Comparison of ENCODE assay signal across 1 cellular context in the genomic region with DNA sequence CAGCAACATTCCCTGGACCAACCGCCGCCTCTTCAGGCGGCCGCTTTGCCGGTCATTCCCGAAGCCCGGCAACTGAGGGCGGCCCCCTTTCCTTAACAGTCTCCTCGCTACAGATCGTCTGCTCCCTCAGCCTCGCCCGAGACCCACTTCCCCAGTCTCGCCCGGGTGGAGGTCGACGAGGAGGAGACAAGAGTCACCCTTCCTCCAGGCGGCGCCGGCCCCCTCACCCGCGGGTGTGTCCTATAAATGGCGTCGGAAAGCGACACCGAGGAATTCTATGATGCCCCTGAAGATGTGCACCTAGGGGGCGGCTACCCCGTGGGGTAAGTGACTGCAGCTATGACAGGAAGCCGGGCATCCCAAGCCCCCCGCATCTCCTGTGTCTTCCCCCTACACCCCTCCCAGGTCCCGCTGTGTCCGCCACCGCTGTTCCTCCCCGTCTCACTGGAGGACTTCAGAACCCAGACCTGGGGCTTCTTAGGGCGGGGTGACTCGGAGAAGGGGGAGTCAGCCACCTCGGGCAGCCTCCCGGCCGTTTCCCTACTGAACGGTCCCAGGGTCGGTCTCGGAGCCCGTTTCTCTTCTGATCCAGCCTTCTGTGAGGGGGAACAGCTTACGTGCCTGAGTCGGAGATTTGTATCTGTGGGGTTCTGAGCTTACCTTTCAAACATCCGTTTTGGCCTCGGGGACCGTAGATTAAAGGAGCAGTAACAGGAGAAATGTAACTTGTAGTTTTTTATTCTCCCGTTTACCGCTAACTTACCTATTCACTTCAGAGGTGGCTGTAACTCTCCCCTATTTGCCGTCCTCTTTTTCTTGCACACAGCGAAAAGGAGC.
TF ChIP-seq lines count a peak whose summit lies in the region.

No MANE protein-coding gene starts in this region.

TF ChIP-seq in K562, 482 proteins besides CTCF, POLR2A, EP300 and RAD21 (continued from another document):
- TF ChIP-seq, protein P1, sequence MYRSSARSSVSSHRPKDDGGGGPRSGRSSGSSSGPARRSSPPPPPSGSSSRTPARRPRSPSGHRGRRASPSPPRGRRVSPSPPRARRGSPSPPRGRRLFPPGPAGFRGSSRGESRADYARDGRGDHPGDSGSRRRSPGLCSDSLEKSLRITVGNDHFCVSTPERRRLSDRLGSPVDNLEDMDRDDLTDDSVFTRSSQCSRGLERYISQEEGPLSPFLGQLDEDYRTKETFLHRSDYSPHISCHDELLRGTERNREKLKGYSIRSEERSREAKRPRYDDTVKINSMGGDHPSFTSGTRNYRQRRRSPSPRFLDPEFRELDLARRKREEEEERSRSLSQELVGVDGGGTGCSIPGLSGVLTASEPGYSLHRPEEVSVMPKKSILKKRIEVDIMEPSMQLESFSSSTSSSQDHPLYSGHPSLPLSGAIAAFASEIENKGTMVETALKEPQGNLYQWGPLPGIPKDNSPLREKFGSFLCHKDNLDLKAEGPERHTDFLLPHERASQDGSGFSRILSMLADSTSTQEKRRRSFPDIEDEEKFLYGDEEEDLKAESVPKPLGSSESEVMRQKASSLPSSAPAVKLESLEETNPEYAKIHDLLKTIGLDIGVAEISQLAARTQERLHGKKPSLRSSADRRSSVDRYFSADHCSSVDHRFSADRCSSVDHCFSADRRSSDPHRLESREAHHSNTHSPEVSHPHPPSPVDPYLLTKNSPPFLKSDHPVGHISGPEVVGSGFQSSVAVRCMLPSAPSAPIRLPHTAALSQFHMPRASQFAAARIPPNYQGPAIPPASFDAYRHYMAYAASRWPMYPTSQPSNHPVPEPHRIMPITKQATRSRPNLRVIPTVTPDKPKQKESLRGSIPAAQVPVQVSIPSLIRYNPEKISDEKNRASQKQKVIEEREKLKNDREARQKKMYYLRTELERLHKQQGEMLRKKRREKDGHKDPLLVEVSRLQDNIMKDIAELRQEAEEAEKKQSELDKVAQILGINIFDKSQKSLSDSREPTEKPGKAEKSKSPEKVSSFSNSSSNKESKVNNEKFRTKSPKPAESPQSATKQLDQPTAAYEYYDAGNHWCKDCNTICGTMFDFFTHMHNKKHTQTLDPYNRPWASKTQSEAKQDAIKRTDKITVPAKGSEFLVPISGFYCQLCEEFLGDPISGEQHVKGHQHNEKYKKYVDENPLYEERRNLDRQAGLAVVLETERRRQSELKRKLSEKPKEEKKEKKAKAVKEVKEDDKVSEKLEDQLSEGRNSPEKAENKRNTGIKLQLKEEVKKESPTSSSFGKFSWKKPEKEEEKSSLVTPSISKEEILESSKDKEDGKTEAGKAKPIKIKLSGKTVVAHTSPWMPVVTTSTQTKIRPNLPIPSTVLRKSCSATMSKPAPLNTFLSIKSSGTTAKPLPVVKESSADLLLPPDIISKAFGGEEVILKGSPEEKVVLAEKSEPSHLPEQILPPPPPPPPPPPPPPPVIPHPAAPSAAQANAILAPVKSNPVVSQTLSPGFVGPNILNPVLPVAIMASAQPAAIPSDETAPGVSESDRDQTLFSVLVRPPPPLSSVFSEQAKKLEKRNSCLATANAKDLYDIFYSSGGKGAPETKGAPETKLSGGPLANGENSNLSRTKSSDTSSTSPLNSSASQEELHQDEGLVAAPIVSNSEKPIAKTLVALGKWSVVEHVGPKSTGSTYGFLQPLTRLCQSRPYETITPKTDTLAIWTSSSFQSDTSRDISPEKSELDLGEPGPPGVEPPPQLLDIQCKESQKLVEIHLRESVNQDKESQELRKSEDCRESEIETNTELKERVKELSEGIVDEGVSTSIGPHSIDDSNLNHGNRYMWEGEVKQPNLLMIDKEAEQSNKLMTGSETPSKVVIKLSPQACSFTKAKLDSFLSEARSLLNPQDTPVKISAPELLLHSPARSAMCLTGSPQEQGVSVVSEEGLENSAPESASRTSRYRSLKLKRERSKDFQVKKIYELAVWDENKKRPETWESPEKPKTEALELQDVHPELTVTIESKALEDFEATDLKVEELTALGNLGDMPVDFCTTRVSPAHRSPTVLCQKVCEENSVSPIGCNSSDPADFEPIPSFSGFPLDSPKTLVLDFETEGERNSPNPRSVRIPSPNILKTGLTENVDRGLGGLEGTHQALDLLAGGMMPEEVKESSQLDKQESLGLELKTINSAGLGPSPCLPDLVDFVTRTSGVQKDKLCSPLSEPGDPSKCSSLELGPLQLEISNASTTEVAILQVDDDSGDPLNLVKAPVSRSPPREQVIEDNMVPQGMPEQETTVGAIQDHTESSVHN (IDR thresholded peaks at IDR 0.05; ENCODE audit: borderline replicate concordance in 1 of 2, low read depth in 1 of 2) = no peak
- TF ChIP-seq CTBP1 (IDR thresholded peaks at IDR 0.05; ENCODE audit: borderline replicate concordance) (peak; percentile 30; the same call in 1 of the 2 replicates), SNIP1 (IDR thresholded peaks at IDR 0.05; ENCODE audit: low read depth) (no peak), HNRNPH1 (optimal IDR thresholded peaks at IDR 0.05; ENCODE audit: low read depth, low read length) (no peak), POLR2G (IDR thresholded peaks at IDR 0.05; ENCODE audit: low read depth, low read length) (peak; percentile 82), ARID1B (IDR thresholded peaks at IDR 0.05) (0 out of 2 replicates have a peak, but pooled peaks have one; percentile 4), SREBF1 (IDR thresholded peaks at IDR 0.05; ENCODE audit: borderline replicate concordance, low read depth, low read length) (no peak), NFXL1 (CRISPR knock-in tag; IDR thresholded peaks at IDR 0.05) (no peak), KDM5B (IDR thresholded peaks at IDR 0.05; ENCODE audit: insufficient replicate concordance, low read depth, low read length) (peak; percentile 0), NFRKB (IDR thresholded peaks at IDR 0.05; ENCODE audit: low read depth) (0 out of 2 replicates have a peak, but pooled peaks have one; percentile 64), ETV5 (CRISPR knock-in tag; IDR thresholded peaks at IDR 0.05; ENCODE audit: low read depth) (no peak), ZC3H4 (CRISPR knock-in tag; IDR thresholded peaks at IDR 0.05; ENCODE audit: borderline replicate concordance) (peak; percentile 62; the same call in 1 of the 2 replicates), RBBP5 (IDR thresholded peaks at IDR 0.05; ENCODE audit: borderline replicate concordance, insufficient read depth, low read length, poor library complexity, severe bottlenecking) (peak; percentile 73), HMG20A (CRISPR knock-in tag; conservative IDR thresholded peaks at IDR 0.05) (no peak), TAF9B (IDR thresholded peaks at IDR 0.05; ENCODE audit: partially characterized antibody) (peak; percentile 22), CCNT2 (IDR thresholded peaks at IDR 0.05; ENCODE audit: borderline replicate concordance, extremely low read depth, insufficient read length, low read depth, low read length) (peak; percentile 12)
- TF ChIP-seq, protein P2, sequence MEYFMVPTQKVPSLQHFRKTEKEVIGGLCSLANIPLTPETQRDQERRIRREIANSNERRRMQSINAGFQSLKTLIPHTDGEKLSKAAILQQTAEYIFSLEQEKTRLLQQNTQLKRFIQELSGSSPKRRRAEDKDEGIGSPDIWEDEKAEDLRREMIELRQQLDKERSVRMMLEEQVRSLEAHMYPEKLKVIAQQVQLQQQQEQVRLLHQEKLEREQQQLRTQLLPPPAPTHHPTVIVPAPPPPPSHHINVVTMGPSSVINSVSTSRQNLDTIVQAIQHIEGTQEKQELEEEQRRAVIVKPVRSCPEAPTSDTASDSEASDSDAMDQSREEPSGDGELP (CRISPR knock-in tag; IDR thresholded peaks at IDR 0.05; ENCODE audit: borderline replicate concordance) = peak; percentile 67; the same call in 1 of the 2 replicates
- TF ChIP-seq, protein P3, sequence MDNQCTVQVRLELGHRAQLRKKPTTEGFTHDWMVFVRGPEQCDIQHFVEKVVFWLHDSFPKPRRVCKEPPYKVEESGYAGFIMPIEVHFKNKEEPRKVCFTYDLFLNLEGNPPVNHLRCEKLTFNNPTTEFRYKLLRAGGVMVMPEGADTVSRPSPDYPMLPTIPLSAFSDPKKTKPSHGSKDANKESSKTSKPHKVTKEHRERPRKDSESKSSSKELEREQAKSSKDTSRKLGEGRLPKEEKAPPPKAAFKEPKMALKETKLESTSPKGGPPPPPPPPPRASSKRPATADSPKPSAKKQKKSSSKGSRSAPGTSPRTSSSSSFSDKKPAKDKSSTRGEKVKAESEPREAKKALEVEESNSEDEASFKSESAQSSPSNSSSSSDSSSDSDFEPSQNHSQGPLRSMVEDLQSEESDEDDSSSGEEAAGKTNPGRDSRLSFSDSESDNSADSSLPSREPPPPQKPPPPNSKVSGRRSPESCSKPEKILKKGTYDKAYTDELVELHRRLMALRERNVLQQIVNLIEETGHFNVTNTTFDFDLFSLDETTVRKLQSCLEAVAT (IDR thresholded peaks at IDR 0.05) = peak in 1 of 2 experiments; percentile 35; a peak in 1 of 4 replicates
- TF ChIP-seq, protein P4, sequence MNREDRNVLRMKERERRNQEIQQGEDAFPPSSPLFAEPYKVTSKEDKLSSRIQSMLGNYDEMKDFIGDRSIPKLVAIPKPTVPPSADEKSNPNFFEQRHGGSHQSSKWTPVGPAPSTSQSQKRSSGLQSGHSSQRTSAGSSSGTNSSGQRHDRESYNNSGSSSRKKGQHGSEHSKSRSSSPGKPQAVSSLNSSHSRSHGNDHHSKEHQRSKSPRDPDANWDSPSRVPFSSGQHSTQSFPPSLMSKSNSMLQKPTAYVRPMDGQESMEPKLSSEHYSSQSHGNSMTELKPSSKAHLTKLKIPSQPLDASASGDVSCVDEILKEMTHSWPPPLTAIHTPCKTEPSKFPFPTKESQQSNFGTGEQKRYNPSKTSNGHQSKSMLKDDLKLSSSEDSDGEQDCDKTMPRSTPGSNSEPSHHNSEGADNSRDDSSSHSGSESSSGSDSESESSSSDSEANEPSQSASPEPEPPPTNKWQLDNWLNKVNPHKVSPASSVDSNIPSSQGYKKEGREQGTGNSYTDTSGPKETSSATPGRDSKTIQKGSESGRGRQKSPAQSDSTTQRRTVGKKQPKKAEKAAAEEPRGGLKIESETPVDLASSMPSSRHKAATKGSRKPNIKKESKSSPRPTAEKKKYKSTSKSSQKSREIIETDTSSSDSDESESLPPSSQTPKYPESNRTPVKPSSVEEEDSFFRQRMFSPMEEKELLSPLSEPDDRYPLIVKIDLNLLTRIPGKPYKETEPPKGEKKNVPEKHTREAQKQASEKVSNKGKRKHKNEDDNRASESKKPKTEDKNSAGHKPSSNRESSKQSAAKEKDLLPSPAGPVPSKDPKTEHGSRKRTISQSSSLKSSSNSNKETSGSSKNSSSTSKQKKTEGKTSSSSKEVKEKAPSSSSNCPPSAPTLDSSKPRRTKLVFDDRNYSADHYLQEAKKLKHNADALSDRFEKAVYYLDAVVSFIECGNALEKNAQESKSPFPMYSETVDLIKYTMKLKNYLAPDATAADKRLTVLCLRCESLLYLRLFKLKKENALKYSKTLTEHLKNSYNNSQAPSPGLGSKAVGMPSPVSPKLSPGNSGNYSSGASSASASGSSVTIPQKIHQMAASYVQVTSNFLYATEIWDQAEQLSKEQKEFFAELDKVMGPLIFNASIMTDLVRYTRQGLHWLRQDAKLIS (CRISPR knock-in tag; IDR thresholded peaks at IDR 0.05) = 0 out of 2 replicates have a peak, but pooled peaks have one; percentile 23
- TF ChIP-seq, protein P5, sequence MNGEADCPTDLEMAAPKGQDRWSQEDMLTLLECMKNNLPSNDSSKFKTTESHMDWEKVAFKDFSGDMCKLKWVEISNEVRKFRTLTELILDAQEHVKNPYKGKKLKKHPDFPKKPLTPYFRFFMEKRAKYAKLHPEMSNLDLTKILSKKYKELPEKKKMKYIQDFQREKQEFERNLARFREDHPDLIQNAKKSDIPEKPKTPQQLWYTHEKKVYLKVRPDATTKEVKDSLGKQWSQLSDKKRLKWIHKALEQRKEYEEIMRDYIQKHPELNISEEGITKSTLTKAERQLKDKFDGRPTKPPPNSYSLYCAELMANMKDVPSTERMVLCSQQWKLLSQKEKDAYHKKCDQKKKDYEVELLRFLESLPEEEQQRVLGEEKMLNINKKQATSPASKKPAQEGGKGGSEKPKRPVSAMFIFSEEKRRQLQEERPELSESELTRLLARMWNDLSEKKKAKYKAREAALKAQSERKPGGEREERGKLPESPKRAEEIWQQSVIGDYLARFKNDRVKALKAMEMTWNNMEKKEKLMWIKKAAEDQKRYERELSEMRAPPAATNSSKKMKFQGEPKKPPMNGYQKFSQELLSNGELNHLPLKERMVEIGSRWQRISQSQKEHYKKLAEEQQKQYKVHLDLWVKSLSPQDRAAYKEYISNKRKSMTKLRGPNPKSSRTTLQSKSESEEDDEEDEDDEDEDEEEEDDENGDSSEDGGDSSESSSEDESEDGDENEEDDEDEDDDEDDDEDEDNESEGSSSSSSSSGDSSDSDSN (IDR thresholded peaks at IDR 0.05; ENCODE audit: borderline replicate concordance in 1 of 2, low read depth in 2 of 2, low read length in 2 of 2) = peak; percentile 69 to 76; a peak in 3 of 4 replicates
